ENCODE assay signal across 2 cellular contexts in genomic region chr5:111063709-111064322, GRCh38.
TF ChIP-seq lines count a peak whose summit lies in the region.

No MANE protein-coding gene starts in this region.

TF ChIP-seq in GM12891, 5 proteins besides CTCF, POLR2A, EP300 and RAD21:
- TF ChIP-seq TAF1 (IDR thresholded peaks at IDR 0.05; ENCODE audit: low read depth, low read length), result no peak
- TF ChIP-seq POLR2AphosphoS5 (IDR thresholded peaks at IDR 0.05; ENCODE audit: low read depth, low read length), result no peak
- no peak for TF ChIP-seq PAX5 (IDR thresholded peaks at IDR 0.05; ENCODE audit: insufficient read depth, low read length, severe bottlenecking)
- no peak for TF ChIP-seq POU2F2 (IDR thresholded peaks at IDR 0.05; ENCODE audit: low read depth, low read length)
- no peak for TF ChIP-seq SPI1 (IDR thresholded peaks at IDR 0.05; ENCODE audit: low read depth, low read length)

TF ChIP-seq in HepG2, 621 proteins besides CTCF, POLR2A, EP300 and RAD21:
- TF ChIP-seq, protein P1, sequence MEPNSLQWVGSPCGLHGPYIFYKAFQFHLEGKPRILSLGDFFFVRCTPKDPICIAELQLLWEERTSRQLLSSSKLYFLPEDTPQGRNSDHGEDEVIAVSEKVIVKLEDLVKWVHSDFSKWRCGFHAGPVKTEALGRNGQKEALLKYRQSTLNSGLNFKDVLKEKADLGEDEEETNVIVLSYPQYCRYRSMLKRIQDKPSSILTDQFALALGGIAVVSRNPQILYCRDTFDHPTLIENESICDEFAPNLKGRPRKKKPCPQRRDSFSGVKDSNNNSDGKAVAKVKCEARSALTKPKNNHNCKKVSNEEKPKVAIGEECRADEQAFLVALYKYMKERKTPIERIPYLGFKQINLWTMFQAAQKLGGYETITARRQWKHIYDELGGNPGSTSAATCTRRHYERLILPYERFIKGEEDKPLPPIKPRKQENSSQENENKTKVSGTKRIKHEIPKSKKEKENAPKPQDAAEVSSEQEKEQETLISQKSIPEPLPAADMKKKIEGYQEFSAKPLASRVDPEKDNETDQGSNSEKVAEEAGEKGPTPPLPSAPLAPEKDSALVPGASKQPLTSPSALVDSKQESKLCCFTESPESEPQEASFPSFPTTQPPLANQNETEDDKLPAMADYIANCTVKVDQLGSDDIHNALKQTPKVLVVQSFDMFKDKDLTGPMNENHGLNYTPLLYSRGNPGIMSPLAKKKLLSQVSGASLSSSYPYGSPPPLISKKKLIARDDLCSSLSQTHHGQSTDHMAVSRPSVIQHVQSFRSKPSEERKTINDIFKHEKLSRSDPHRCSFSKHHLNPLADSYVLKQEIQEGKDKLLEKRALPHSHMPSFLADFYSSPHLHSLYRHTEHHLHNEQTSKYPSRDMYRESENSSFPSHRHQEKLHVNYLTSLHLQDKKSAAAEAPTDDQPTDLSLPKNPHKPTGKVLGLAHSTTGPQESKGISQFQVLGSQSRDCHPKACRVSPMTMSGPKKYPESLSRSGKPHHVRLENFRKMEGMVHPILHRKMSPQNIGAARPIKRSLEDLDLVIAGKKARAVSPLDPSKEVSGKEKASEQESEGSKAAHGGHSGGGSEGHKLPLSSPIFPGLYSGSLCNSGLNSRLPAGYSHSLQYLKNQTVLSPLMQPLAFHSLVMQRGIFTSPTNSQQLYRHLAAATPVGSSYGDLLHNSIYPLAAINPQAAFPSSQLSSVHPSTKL (CRISPR knock-in tag; IDR thresholded peaks at IDR 0.05), result 0 out of 2 replicates have a peak, but pooled peaks have one; percentile 24
- TF ChIP-seq FOXC1 (CRISPR knock-in tag; IDR thresholded peaks at IDR 0.05; ENCODE audit: borderline replicate concordance), result no peak
- no peak for TF ChIP-seq NFKBIZ (CRISPR knock-in tag; IDR thresholded peaks at IDR 0.05)
- TF ChIP-seq SMC3 (IDR thresholded peaks at IDR 0.05; ENCODE audit: low read length), result peak; percentile 64
- peak; percentile 60 for TF ChIP-seq STAG1 (CRISPR knock-in tag; IDR thresholded peaks at IDR 0.05)
- TF ChIP-seq MXD4 (CRISPR knock-in tag; IDR thresholded peaks at IDR 0.05), result no peak
